Comparison of ENCODE assay signal across 13 cellular contexts in the genomic region with DNA sequence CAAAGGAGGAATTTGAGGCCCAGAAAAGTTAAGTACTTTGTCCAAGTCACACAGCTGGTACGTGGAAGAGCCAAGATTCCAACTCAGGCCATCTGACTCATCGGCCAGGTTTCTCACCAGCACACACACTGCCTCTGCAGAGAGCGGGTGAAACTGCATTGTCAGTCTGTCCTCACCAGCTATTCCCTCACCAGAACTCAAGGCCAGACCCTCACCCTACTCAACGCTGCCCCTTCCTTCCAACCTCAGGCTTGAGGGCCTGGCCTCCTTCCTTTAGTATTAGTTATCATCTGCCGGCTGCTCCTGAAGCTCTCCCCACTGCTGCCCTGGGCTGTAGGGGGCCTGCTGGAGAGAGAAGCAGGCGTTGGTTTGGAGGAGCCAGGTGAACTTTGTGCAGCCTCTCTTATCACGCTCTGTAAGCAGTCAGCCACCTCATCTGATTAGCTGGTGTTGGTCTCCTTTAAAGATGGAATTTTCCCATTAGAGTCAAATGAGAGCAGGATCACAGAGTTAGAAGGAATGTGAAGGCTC. TPM values are rescaled to one million over a fixed set of nuclear protein-coding genes. Genes with fewer than 3 reads are reported as not detected.
DNase-seq lines count a peak whose midpoint lies in the region; ATAC-seq, FAIRE-seq and TF ChIP-seq lines count a peak whose summit lies in the region.
"Had no signal": no experiment of that assay in that cellular context is flagged by ENCODE, and none has a peak within 500 bp of the region (broad histone marks: within the 10 kb centered on the region; RNA-seq: fewer than 3 reads in every experiment).

No MANE protein-coding gene starts in this region.

- no peak overlapping the region for H3K4me3 Mint-ChIP-seq in type B pancreatic cell
- H3K4me3 Mint-ChIP-seq: nephron; stimulated activated naive CD8-positive, alpha-beta T cell treated with anti-CD3 and anti-CD28 coated beads, Interleukin-15, Interleukin-2, amounts not matched to agents 100 ng/mL and 50 ng/mL, for 24 hours had no signal

- 56 to 67% (median 63%) methylated on average over 6 to 7 of the region's 7 CpGs for WGBS in adrenal gland, 4 donors

- TF ChIP-seq POLR2A in adrenal gland (IDR thresholded peaks at IDR 0.05): no peak

- H3K9me3 Mint-ChIP-seq in type B pancreatic cell: no peaks in the 10 kb centered on the region
- H3K9me3 Mint-ChIP-seq: nephron; stimulated activated naive CD8-positive, alpha-beta T cell treated with anti-CD3 and anti-CD28 coated beads, Interleukin-15, Interleukin-2, amounts not matched to agents 100 ng/mL and 50 ng/mL, for 24 hours had no signal

- ATAC-seq in HG03457 (IDR thresholded peaks at IDR 0.05; ENCODE audit: unreplicated experiment): no peak

- no peak overlapping the region for H3K4me3 ChIP-seq in adrenal gland

- H3K27me3 ChIP-seq in adrenal gland: no peaks in the 10 kb centered on the region

- FAIRE-seq in HTR-8/SVneo (lab: Jason Lieb, UNC): no peak
- FAIRE-seq: TTC549 had no signal

- no peaks in the 10 kb centered on the region for H3K36me3 ChIP-seq in adrenal gland (replicated peaks in 1 of 2)

- DNase-seq in NCI-H82 (lab: John Stamatoyannopoulos, UW) (peak; percentile 16), NCI-H82 treated with DMSO at 0.1 percent for 48 hours (lab: John Stamatoyannopoulos, UW; ENCODE audit: unreplicated experiment) (no peak), adrenal gland (peak in 6 of 7 donors; percentile 31 to 71 (median 54)), glomerular visceral epithelial cell (ENCODE audit: extremely low spot score) (peak; percentile 14), type B pancreatic cell (ENCODE audit: extremely low spot score, unreplicated experiment) (no peak), globus pallidus (ENCODE audit: low spot score) (no peak), HTR-8/SVneo (ENCODE audit: insufficient read length, low spot score) (no peak)
- DNase-seq: 8988T, NCI-H1092 had no signal

- peaks cover 0 to 4% of the 10 kb centered on the region in 2 donors for H3K4me1 ChIP-seq in adrenal gland (replicated peaks in 1 of 2)

- peaks cover 4% of the 10 kb centered on the region for H3K27me3 Mint-ChIP-seq in type B pancreatic cell

- intact Hi-C loops in adrenal gland (cut with DNase I): loop anchor here (5.0 kb wide), 2 partner anchors 89 to 144 kb away; no protein-coding TSS in a partner anchor

- H3K9me3 ChIP-seq in adrenal gland (replicated peaks in 1 of 3): no peaks in the 10 kb centered on the region

- peaks cover 28% of the 10 kb centered on the region for H3K4me1 Mint-ChIP-seq in type B pancreatic cell (ENCODE audit: unreplicated experiment)

- H3K36me3 Mint-ChIP-seq in type B pancreatic cell: no peaks in the 10 kb centered on the region

- TF ChIP-seq CTCF in adrenal gland (IDR thresholded peaks at IDR 0.05) (no peak), type B pancreatic cell (conservative IDR thresholded peaks at IDR 0.05) (no peak)

- H3K27ac ChIP-seq in adrenal gland: no peak overlapping the region

- H3K27ac Mint-ChIP-seq in type B pancreatic cell: peak overlapping the region; percentile 57
- H3K27ac Mint-ChIP-seq: nephron; stimulated activated naive CD8-positive, alpha-beta T cell treated with anti-CD3 and anti-CD28 coated beads, Interleukin-15, Interleukin-2, amounts not matched to agents 100 ng/mL and 50 ng/mL, for 24 hours had no signal

RNA-seq across cellular contexts. Expression of a gene that starts 16.6 kb away (rescaled TPM):
- 100 to 1,000 TPM in 2 of 8 donors, 10 to 100 TPM in 6; 19.6 to 384 (median 45.1) TPM for total RNA-seq in adrenal gland
- polyA plus RNA-seq in adrenal gland: 100 to 1,000 TPM in 1 of 3 donors, 10 to 100 TPM in 2; 35.8 to 339 (median 77.8) TPM
- total RNA-seq in type B pancreatic cell (ENCODE audit: low replicate concordance): 1.2 TPM in 1 of 2 replicates, not detected in the other

RNA-seq across cellular contexts. Expression of a gene that starts 60.0 kb away (rescaled TPM):
- total RNA-seq in adrenal gland: 10 to 100 TPM; 27.8 to 63.9 (median 40.1) TPM
- 10 to 100 TPM in 2 of 3 donors, 1 to 10 TPM in 1; 5.7 to 31.9 (median 12.0) TPM for polyA plus RNA-seq in adrenal gland
- total RNA-seq in type B pancreatic cell (ENCODE audit: low replicate concordance): 2.1 and 2.7 TPM in 2 replicates

Comparison
In these comparisons a context has a peak if more than half of its experiments do, and no peak if none do; other contexts are left out.
1. DNase-seq: peak in NCI-H82 (single experiment), adrenal gland (6 of 7) and glomerular visceral epithelial cell (single experiment); none in NCI-H82 treated with DMSO at 0.1 percent for 48 hours (single experiment), type B pancreatic cell (single experiment), globus pallidus (single experiment) and HTR-8/SVneo (single experiment).